8 cellular contexts compared by ENCODE assay signal in genomic region chr16:68244481-68244902, GRCh38. TPM values are rescaled to one million over a fixed set of nuclear protein-coding genes. Genes with fewer than 3 reads are reported as not detected.
DNase-seq lines count a peak whose midpoint lies in the region; ATAC-seq and TF ChIP-seq lines count a peak whose summit lies in the region.

No MANE protein-coding gene starts in this region.

- no peak overlapping the region for H3K27ac ChIP-seq in PC-3 (ENCODE audit: low read length)
- H3K27ac ChIP-seq in esophagus muscularis mucosa (replicated peaks in 1 of 4) = peak overlapping the region; percentile 65 to 79 (median 68)
- peak overlapping the region; percentile 35 to 47 for H3K27ac ChIP-seq in prostate gland

- DNase-seq in GM12865 (ENCODE audit: low read depth) (no peak), PC-3 (no peak), esophagus muscularis mucosa (ENCODE audit: extremely low spot score) (no peak), prostate gland (ENCODE audit: low spot score) (no peak), DMS79 treated with DMSO at 0.1 percent for 48 hours (lab: John Stamatoyannopoulos, UW) (no peak), dedifferentiated amniotic fluid mesenchymal stem cell (ENCODE audit: extremely low spot score) (no peak)

- H4K20me1 ChIP-seq in PC-3 (ENCODE audit: low read length) = no peaks in the 10 kb centered on the region

- H3K4me3 ChIP-seq in GM12865 (ENCODE audit: low read depth, low read length) = peak overlapping the region; percentile 77
- peak overlapping the region; percentile 91 for H3K4me3 ChIP-seq in PC-3 (ENCODE audit: low read length)
- H3K4me3 ChIP-seq in esophagus muscularis mucosa = peak overlapping the region; percentile 72 to 96 (median 92)
- H3K4me3 ChIP-seq in prostate gland = peak overlapping the region; percentile 75 to 83

- H2AFZ ChIP-seq in PC-3 (ENCODE audit: low read length) = peak overlapping the region; percentile 98

- H3K9ac ChIP-seq in PC-3 (ENCODE audit: low read length) = peak overlapping the region; percentile 58

- 13% methylated on average over 3 of the region's 20 CpGs for WGBS in esophagus muscularis mucosa
- WGBS in prostate gland = 5% methylated on average over 20 of the region's 20 CpGs

- CTCF ChIA-PET in PC-3 (lab: Charles Lee) = no interaction called here

- intact Hi-C loops in PC-3 (cut with micrococcal nuclease) (no loop called here), esophagus muscularis mucosa (cut with DNase I) (no loop called here), prostate gland (cut with DNase I) (loop anchor here (5.0 kb wide), 1 partner anchor 83 kb away; no protein-coding TSS in a partner anchor)

- no peaks in the 10 kb centered on the region for H3K9me2 ChIP-seq in PC-3 (replicated peaks; ENCODE audit: low read length)

- BruUV-seq in PC-3 (replicated peaks; lab: Mats Ljungman, UMichigan) = TSS peak; percentile 75

- TF ChIP-seq CTCF in GM12865 (IDR thresholded peaks at IDR 0.05; ENCODE audit: insufficient read depth, low read depth, low read length, missing control alignments) = no peak
- TF ChIP-seq CTCF in PC-3 (conservative IDR thresholded peaks at IDR 0.05; ENCODE audit: low read depth, low read length) = no peak
- no peak for TF ChIP-seq CTCF in esophagus muscularis mucosa (IDR thresholded peaks at IDR 0.05)
- TF ChIP-seq CTCF in prostate gland (IDR thresholded peaks at IDR 0.05) = no peak

- H3K4me1 ChIP-seq in PC-3 (ENCODE audit: insufficient read depth, low read length) (peaks cover 19% of the 10 kb centered on the region; the same call in 1 of the 2 replicates), esophagus muscularis mucosa (peaks cover 36 to 43% (median 43%) of the 10 kb centered on the region in 4 donors), prostate gland (replicated peaks) (peaks cover 6% of the 10 kb centered on the region)

- H3F3A ChIP-seq in PC-3 (ENCODE audit: low read length, unreplicated experiment) = no peaks in the 10 kb centered on the region

- ATAC-seq in PC-3 = no peak
- ATAC-seq in GM19351 (IDR thresholded peaks at IDR 0.05; ENCODE audit: unreplicated experiment) = no peak
- ATAC-seq in HG02588 (IDR thresholded peaks at IDR 0.05; ENCODE audit: unreplicated experiment) = no peak

- H3K9me3 ChIP-seq in PC-3 (ENCODE audit: low read length) (no peaks in the 10 kb centered on the region), esophagus muscularis mucosa (no peaks in the 10 kb centered on the region), prostate gland (no peaks in the 10 kb centered on the region)

- H3K27me3 ChIP-seq in PC-3 (ENCODE audit: low read length) (no peaks in the 10 kb centered on the region), esophagus muscularis mucosa (no peaks in the 10 kb centered on the region), prostate gland (replicated peaks; ENCODE audit: insufficient read depth) (no peaks in the 10 kb centered on the region)

- H3K4me2 ChIP-seq in PC-3 (ENCODE audit: low read length) = peak overlapping the region; percentile 98

- no peak for TF ChIP-seq EP300 in esophagus muscularis mucosa (IDR thresholded peaks at IDR 0.05)

- TF ChIP-seq POLR2A in esophagus muscularis mucosa (IDR thresholded peaks at IDR 0.05; ENCODE audit: low read depth) = no peak
- no peak for TF ChIP-seq POLR2A in prostate gland (IDR thresholded peaks at IDR 0.05)

- H3K79me2 ChIP-seq in PC-3 (ENCODE audit: low read length) = peaks cover 17% of the 10 kb centered on the region

- POLR2A ChIA-PET in PC-3 (lab: Charles Lee; ENCODE audit: unreplicated experiment) = no interaction called here

- H3K36me3 ChIP-seq in PC-3 (ENCODE audit: low read depth, low read length) (no peaks in the 10 kb centered on the region), esophagus muscularis mucosa (peaks cover 0 to 11% (median 8%) of the 10 kb centered on the region in 4 donors), prostate gland (no peaks in the 10 kb centered on the region)

RNA-seq across cellular contexts. Expression of gene PLA2G15, which starts 0.7 kb away (rescaled TPM):
- total RNA-seq in PC-3 (2014; rRNA removed) (16.4 and 16.8 TPM in 2 replicates), esophagus muscularis mucosa (10 to 100 TPM; 10.4 to 22.0 (median 15.3) TPM), prostate gland (10 to 100 TPM; 15.7 to 39.5 TPM)

RNA-seq across cellular contexts. Expression of gene ESRP2, which starts 8.6 kb away (rescaled TPM):
- total RNA-seq in PC-3 (2014; rRNA removed) = 46.9 and 48.1 TPM in 2 replicates
- 1 to 10 TPM in 1 of 4 donors, under 1 TPM in 3; 0.17 to 2.1 (median 0.52) TPM for total RNA-seq in esophagus muscularis mucosa
- total RNA-seq in prostate gland = 10 to 100 TPM; 24.5 to 48.1 TPM

RNA-seq across cellular contexts. Expression of gene SLC7A6, which starts 19.8 kb away (rescaled TPM):
- total RNA-seq in PC-3 (2014; rRNA removed) = 22.2 and 24.7 TPM in 2 replicates
- 10 to 100 TPM; 18.9 to 37.1 (median 27.3) TPM for total RNA-seq in esophagus muscularis mucosa
- 10 to 100 TPM; 12.8 to 30.5 TPM for total RNA-seq in prostate gland

Comparison
In these comparisons a context has a peak if more than half of its experiments do, and no peak if none do; other contexts are left out.
1. RNA of gene ESRP2, which starts 8.6 kb away (total RNA-seq): 24.5 to 48.1 TPM in prostate gland and 46.9 to 48.1 TPM in PC-3; 0.17 to 2.1 TPM in esophagus muscularis mucosa; every median in the first group is over 4 times any median in the second.
2. Peak in every context shown above with its lines, with median percentiles within 50 percentile points of each other: H3K4me3 ChIP-seq.